ENCODE assay signal across 1 cellular context in the genomic region with DNA sequence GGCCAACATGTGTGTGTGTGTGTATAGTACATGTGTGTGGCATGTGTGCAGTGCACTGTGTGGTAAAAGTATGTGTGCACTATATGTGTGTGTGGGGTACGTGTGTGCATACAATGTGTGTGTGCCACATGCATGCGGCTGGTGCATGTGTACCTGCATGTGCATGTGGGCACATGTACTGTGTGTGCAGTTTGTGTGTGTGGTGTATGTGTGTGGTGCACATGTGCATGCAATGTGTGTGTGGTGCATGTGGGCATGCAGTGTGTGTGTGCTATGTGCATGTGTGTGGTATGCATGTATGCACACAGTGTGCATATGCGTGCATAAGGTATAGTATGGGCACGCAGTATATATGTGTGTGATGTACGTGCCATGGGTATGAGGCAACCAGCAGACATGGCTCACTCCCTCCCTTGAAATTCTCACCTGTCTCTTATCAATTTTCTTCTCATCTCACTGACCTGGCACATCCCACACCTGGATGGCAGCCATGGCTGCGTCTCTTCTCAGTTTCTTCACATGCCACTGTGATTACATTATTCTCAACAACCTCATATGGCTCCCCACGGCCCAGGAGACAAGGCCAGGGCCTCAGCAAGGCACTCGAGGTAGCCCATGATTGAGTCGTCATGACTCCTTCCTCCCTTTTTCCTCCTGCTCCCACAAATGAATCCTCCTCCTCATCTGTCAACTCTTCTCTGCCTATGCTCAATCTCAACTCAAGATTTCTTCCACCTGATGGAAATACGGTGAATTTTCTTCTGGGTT.
TF ChIP-seq lines count a peak whose summit lies in the region.

No MANE protein-coding gene starts in this region.

TF ChIP-seq in H1, 55 proteins besides CTCF, POLR2A, EP300 and RAD21:
- TF ChIP-seq SRF (IDR thresholded peaks at IDR 0.05; ENCODE audit: low read depth, low read length) (no peak), CREB1 (IDR thresholded peaks at IDR 0.05) (no peak), CHD2 (IDR thresholded peaks at IDR 0.05; ENCODE audit: low read length) (no peak), NANOG (IDR thresholded peaks at IDR 0.05; ENCODE audit: insufficient read depth, low read depth, low read length, poor library complexity, severe bottlenecking) (no peak), SP1 (IDR thresholded peaks at IDR 0.05; ENCODE audit: low read depth, low read length) (no peak)
